ENCODE assay signal across 8 cellular contexts in genomic region chr1:42682739-42683529, GRCh38. TPM values are rescaled to one million over a fixed set of nuclear protein-coding genes. Genes with fewer than 3 reads are reported as not detected.
DNase-seq lines count a peak whose midpoint lies in the region; ATAC-seq and TF ChIP-seq lines count a peak whose summit lies in the region.

No MANE protein-coding gene starts in this region.

- no peaks in the 10 kb centered on the region for H3K9me3 ChIP-seq in left lung

- peak overlapping the region; percentile 99 for H3K4me3 ChIP-seq in coronary artery
- H3K4me3 ChIP-seq in left lung, result peak overlapping the region; percentile 71 to 78

- intact Hi-C loops in left lung (cut with DNase I), result no loop called here

- no peaks in the 10 kb centered on the region for H3K27me3 ChIP-seq in left lung

- H3K4me1 ChIP-seq in left lung, result peaks cover 44 to 58% of the 10 kb centered on the region in 2 donors

- peaks cover 0 to 5% of the 10 kb centered on the region in 2 donors for H3K36me3 ChIP-seq in left lung

- DNase-seq in NCI-H1930 (lab: John Stamatoyannopoulos, UW) (peak; percentile 39 to 56), coronary artery (ENCODE audit: low spot score) (peak; percentile 82), left lung (peak; percentile 87 to 96), HPDE6-E6E7 (ENCODE audit: extremely low spot score) (no peak)
- DNase-seq in activated CD4-positive, alpha-beta T cell treated with anti-CD3 and anti-CD28 coated beads for 4 hours, result peak; percentile 55 to 60
- DNase-seq in stimulated activated CD4-positive, alpha-beta T cell treated with anti-CD3 and anti-CD28 coated beads, Interleukin-2, amount 100 ng/mL, for 4 hours (ENCODE audit: low read depth), result peak; percentile 52

- H3K27ac ChIP-seq in coronary artery (peak overlapping the region; percentile 90 to 99), left lung (peak overlapping the region; percentile 94 to 95)

- ATAC-seq in GM18505 (IDR thresholded peaks at IDR 0.05; ENCODE audit: unreplicated experiment) (peak; percentile 46), HG02642 (IDR thresholded peaks at IDR 0.05; ENCODE audit: poor library complexity, unreplicated experiment) (peak; percentile 42), left lung (peak; percentile 74)

- TF ChIP-seq CTCF in coronary artery (IDR thresholded peaks at IDR 0.05) (no peak), left lung (IDR thresholded peaks at IDR 0.05) (no peak)

- peak; percentile 52 for TF ChIP-seq POLR2A in GM18505 (IDR thresholded peaks at IDR 0.05; ENCODE audit: borderline replicate concordance, extremely low read depth, insufficient read depth, insufficient read length)

RNA-seq across cellular contexts. Expression of gene YBX1, which starts 0.7 kb away (rescaled TPM):
- 100 to 1,000 TPM; 552 to 685 TPM for total RNA-seq in left lung

RNA-seq across cellular contexts. Expression of gene PPIH, which starts 24.7 kb away (rescaled TPM):
- 10 to 100 TPM; 26.6 to 30.5 TPM for total RNA-seq in left lung

RNA-seq across cellular contexts. Expression of gene CLDN19, which starts 57.1 kb away (rescaled TPM):
- not detected for total RNA-seq in left lung
